17 cellular contexts compared by ENCODE assay signal in genomic region chr12:21850419-21850818, GRCh38.
"Had no signal": no experiment of that assay in that cellular context is flagged by ENCODE, and none has a peak within 500 bp of the region (broad histone marks: within the 10 kb centered on the region; RNA-seq: fewer than 3 reads in every experiment).

No MANE protein-coding gene starts in this region.

- H3K79me2 ChIP-seq: hepatocyte had no signal

- ATAC-seq: foreskin keratinocyte; naive thymus-derived CD4-positive, alpha-beta T cell had no signal

- H3K27me3 ChIP-seq: foreskin keratinocyte, hepatocyte, neutrophil had no signal

- DNase-seq: cerebellar nuclear complex; dermis blood vessel endothelial cell; effector CD4-positive, alpha-beta T cell; endodermal cell; erythroblast; foreskin keratinocyte; head of caudate nucleus; kidney; mesendoderm; naive thymus-derived CD4-positive, alpha-beta T cell; posterior cingulate gyrus; stimulated activated CD4-positive, alpha-beta T cell treated with anti-CD3 and anti-CD28 coated beads, Interleukin-2, amount 100 ng/mL, for 48 hours; stimulated activated naive CD4-positive, alpha-beta T cell treated with Interleukin-2 at 50 U/mL for 16 hours; trophoblast cell had no signal

- H3K36me3 ChIP-seq: neutrophil had no signal

- H3K9me3 ChIP-seq: neutrophil had no signal

- H2AFZ ChIP-seq: hepatocyte had no signal

- H3K4me3 ChIP-seq: hepatocyte, smooth muscle cell had no signal

- H3K27ac ChIP-seq: foreskin keratinocyte, hepatocyte, neutrophil had no signal
